In the genomic region with DNA sequence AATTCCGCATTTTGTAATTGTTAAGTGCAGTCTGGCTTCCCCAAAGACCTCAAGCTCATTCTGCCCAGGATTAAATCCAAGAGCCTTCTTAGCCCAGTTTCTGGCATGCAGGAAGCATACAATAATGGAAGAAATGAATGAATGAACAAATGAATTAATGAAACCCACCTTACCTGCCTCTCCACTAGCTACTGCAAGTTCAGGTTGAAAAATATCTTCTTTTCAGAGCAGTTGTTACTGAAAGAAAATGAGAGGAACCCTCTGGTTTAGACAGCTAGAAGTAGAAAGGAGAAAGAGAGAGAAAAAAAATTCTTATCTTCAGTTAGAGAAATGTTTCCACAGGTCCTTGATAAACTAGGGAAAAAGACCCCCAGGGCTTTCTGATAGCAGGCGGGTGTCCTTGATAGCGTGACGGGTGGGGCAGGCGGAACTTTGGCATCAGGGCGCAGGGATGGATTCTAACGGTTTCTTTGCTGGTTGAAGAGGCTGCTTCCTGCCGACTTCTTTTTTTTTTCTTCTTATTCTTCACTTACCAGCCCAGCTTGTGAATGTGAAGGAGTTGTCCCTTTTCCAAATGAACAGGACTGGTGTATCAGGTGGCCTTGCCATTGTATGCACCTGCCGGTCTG, we compare ENCODE assay signal across 26 cellular contexts. TPM values are rescaled to one million over a fixed set of nuclear protein-coding genes. Genes with fewer than 3 reads are reported as not detected.
"Had no signal": no experiment of that assay in that cellular context is flagged by ENCODE, and none has a peak within 500 bp of the region (broad histone marks: within the 10 kb centered on the region; RNA-seq: fewer than 3 reads in every experiment).

No MANE protein-coding gene starts in this region.

- H3K27ac ChIP-seq: adrenal gland, ascending aorta, brain microvascular endothelial cell, coronary artery, dorsolateral prefrontal cortex, gastroesophageal sphincter, hepatocyte, right lobe of liver, testis, transverse colon had no signal

- ATAC-seq: activated CD4-positive, alpha-beta T cell treated with anti-CD3 and anti-CD28 coated beads for 36 hours; activated T-cell treated with anti-CD3 and anti-CD28 coated beads, Interleukin-2, amount 50 U/mL, for 72 hours; effector memory CD8-positive, alpha-beta T cell; gastroesophageal sphincter; left cardiac atrium; left ventricle myocardium superior; mucosa of descending colon; natural killer cell treated with Interleukin-12 subunit alpha and Interleukin-12 subunit beta and Interleukin-15 and Interleukin-18, amount 100 ng/mL, for 72 hours; right lobe of liver; stimulated activated naive CD8-positive, alpha-beta T cell treated with anti-CD3 and anti-CD28 coated beads, Interleukin-15, Interleukin-2, amounts not matched to agents 100 U/mL and 50 U/mL, for 24 hours; T-helper 17 cell had no signal

- DNase-seq: activated CD4-positive, alpha-beta T cell treated with anti-CD3 and anti-CD28 coated beads for 36 hours; activated CD4-positive, CD25-positive, alpha-beta regulatory T cell; activated effector memory CD4-positive, alpha-beta T cell treated with Interleukin-2 at 50 U/mL for 16 hours; activated naive CD4-positive, alpha-beta T cell treated with anti-CD3 and anti-CD28 coated beads for 36 hours; activated naive CD8-positive, alpha-beta T cell treated with anti-CD3 and anti-CD28 coated beads for 36 hours; activated T-cell treated with anti-CD3 and anti-CD28 coated beads for 4 hours; activated T-cell treated with anti-CD3 and anti-CD28 coated beads, Interleukin-2, amount 50 U/mL, for 72 hours; brain microvascular endothelial cell; dorsolateral prefrontal cortex; effector memory CD8-positive, alpha-beta T cell; left cardiac atrium; left ventricle myocardium superior; mucosa of descending colon; right lobe of liver; stimulated activated CD4-positive, alpha-beta T cell treated with anti-CD3 and anti-CD28 coated beads, Interleukin-2, amount 100 ng/mL, for 48 hours; stimulated activated naive CD8-positive, alpha-beta T cell treated with anti-CD3 and anti-CD28 coated beads, Interleukin-15, Interleukin-2, amounts not matched to agents 100 U/mL and 50 U/mL, for 24 hours; T-helper 17 cell; T1000; testis; transverse colon had no signal

- H3K4me1 ChIP-seq: adrenal gland, ascending aorta, gastroesophageal sphincter, right lobe of liver, transverse colon had no signal

- H3K4me3 ChIP-seq: adrenal gland, ascending aorta, coronary artery, dorsolateral prefrontal cortex, gastroesophageal sphincter, hepatocyte, mucosa of descending colon, right lobe of liver, testis, transverse colon had no signal

- H3K36me3 ChIP-seq: adrenal gland, ascending aorta, brain microvascular endothelial cell, gastroesophageal sphincter, right lobe of liver, transverse colon had no signal

- H3K9me3 ChIP-seq: adrenal gland, ascending aorta, gastroesophageal sphincter, mucosa of descending colon, right lobe of liver, testis, transverse colon had no signal

- H3K27me3 ChIP-seq: adrenal gland, ascending aorta, right lobe of liver, testis had no signal

- H3K4me2 ChIP-seq: hepatocyte had no signal

RNA-seq across cellular contexts. Expression of a gene that starts 10.1 kb away (rescaled TPM):
- total RNA-seq: activated CD4-positive, alpha-beta T cell treated with anti-CD3 and anti-CD28 coated beads for 36 hours; activated naive CD4-positive, alpha-beta T cell treated with anti-CD3 and anti-CD28 coated beads for 36 hours; activated T-cell treated with anti-CD3 and anti-CD28 coated beads, Interleukin-2, amount 50 U/mL, for 72 hours; natural killer cell treated with Interleukin-12 subunit alpha and Interleukin-12 subunit beta and Interleukin-15 and Interleukin-18, amount 100 ng/mL, for 72 hours had no signal
